In genomic region chr7:2921748-2922147, GRCh38 we compare ENCODE assay signal across 14 cellular contexts.
DNase-seq lines count a peak whose midpoint lies in the region; ATAC-seq, FAIRE-seq and TF ChIP-seq lines count a peak whose summit lies in the region.
"Had no signal": no experiment of that assay in that cellular context is flagged by ENCODE, and none has a peak within 500 bp of the region (broad histone marks: within the 10 kb centered on the region; RNA-seq: fewer than 3 reads in every experiment).

No MANE protein-coding gene starts in this region.

- peak overlapping the region; percentile 47 for H3K27ac Mint-ChIP-seq in activated T-helper 17 cell treated with anti-CD3 and anti-CD28 coated beads, Interleukin-2, amount 50 U/mL, for 72 hours
- H3K27ac Mint-ChIP-seq: activated naive CD4-positive, alpha-beta T cell treated with anti-CD3 and anti-CD28 coated beads for 36 hours had no signal

- TF ChIP-seq POLR2A in HCT116 (IDR thresholded peaks at IDR 0.05; ENCODE audit: borderline replicate concordance, extremely low read depth, insufficient read depth, insufficient read length) = no peak
- no peak for TF ChIP-seq POLR2A in spleen (IDR thresholded peaks at IDR 0.05)

- H3K9me2 ChIP-seq in HCT116 (ENCODE audit: insufficient read depth) = no peaks in the 10 kb centered on the region

- H3K4me3 Mint-ChIP-seq in activated T-helper 17 cell treated with anti-CD3 and anti-CD28 coated beads, Interleukin-2, amount 50 U/mL, for 72 hours = no peak overlapping the region
- H3K4me3 Mint-ChIP-seq: activated naive CD4-positive, alpha-beta T cell treated with anti-CD3 and anti-CD28 coated beads for 36 hours had no signal

- H3K9ac ChIP-seq in HCT116 (ENCODE audit: low read length) (no peak overlapping the region), keratinocyte (ENCODE audit: control insufficient read depth, extremely low read depth, insufficient read depth, low read length) (no peak overlapping the region)

- RAD21 ChIA-PET in HCT116 (lab: Charles Lee; ENCODE audit: low non-redundant PET in 1 of 2, low total read pairs in 2 of 2, uncharacterized antibody in 2 of 2, unreplicated experiment in 2 of 2) = no interaction called here

- TF ChIP-seq RAD21 in HCT116 (IDR thresholded peaks at IDR 0.05; ENCODE audit: low read depth) = no peak; the same call in 1 of the 2 replicates

- DNase-seq in AG09309 (ENCODE audit: low read depth) (no peak), HCT116 (ENCODE audit: low read depth, low spot score) (no peak), keratinocyte (ENCODE audit: low read depth, low spot score) (no peak), spleen (no peak), dermis blood vessel endothelial cell (no peak), kidney tubule cell (ENCODE audit: low spot score) (no peak), epidermal melanocyte (ENCODE audit: insufficient read length, low spot score) (no peak)
- DNase-seq: activated naive CD4-positive, alpha-beta T cell treated with anti-CD3 and anti-CD28 coated beads for 36 hours; DMS79 treated with DMSO at 0.1 percent for 48 hours; effector CD4-positive, alpha-beta T cell; occipital lobe had no signal

- intact Hi-C loops in HCT116 (cut with micrococcal nuclease) = no loop called here
- intact Hi-C loops in spleen (cut with DNase I; ENCODE audit: low total_unique reads) = no loop called here

- no peaks in the 10 kb centered on the region for H3K9me1 ChIP-seq in keratinocyte (ENCODE audit: control insufficient read depth, extremely low read depth, insufficient read depth, low read length)

- CTCF ChIA-PET in HCT116 (lab: Charles Lee) = no interaction called here

- H3K27me3 ChIP-seq in HCT116 (ENCODE audit: insufficient read depth, low read length) (no peaks in the 10 kb centered on the region), keratinocyte (ENCODE audit: control insufficient read depth, extremely low read depth, insufficient read depth, low read length) (no peaks in the 10 kb centered on the region), spleen (replicated peaks in 1 of 7) (peaks cover 0 to 16% (median 0%) of the 10 kb centered on the region in 7 donors)

- H3K27ac ChIP-seq in HCT116 (ENCODE audit: low read depth, low read length) (no peak overlapping the region), keratinocyte (ENCODE audit: control insufficient read depth, insufficient read depth, low read length) (no peak overlapping the region), spleen (no peak overlapping the region)

- no peaks in the 10 kb centered on the region for H4K20me1 ChIP-seq in HCT116 (ENCODE audit: insufficient read depth)
- H4K20me1 ChIP-seq in keratinocyte (ENCODE audit: control insufficient read depth, extremely low read depth, insufficient read depth, low read length) = peaks cover 3% of the 10 kb centered on the region

- peaks cover 91% of the 10 kb centered on the region for H3K36me3 Mint-ChIP-seq in activated T-helper 17 cell treated with anti-CD3 and anti-CD28 coated beads, Interleukin-2, amount 50 U/mL, for 72 hours (ENCODE audit: low read depth)

- no peaks in the 10 kb centered on the region for H3K27me3 Mint-ChIP-seq in activated T-helper 17 cell treated with anti-CD3 and anti-CD28 coated beads, Interleukin-2, amount 50 U/mL, for 72 hours

- ATAC-seq in HCT116 = peak; percentile 75
- no peak for ATAC-seq in activated T-helper 17 cell treated with anti-CD3 and anti-CD28 coated beads, Interleukin-2, amount 50 U/mL, for 72 hours (replicated peaks)
- ATAC-seq: activated CD4-positive, CD25-positive, alpha-beta regulatory T cell treated with anti-CD3 and anti-CD28 coated beads, Interleukin-2, amount 50 U/mL, for 24 hours had no signal

- H3K9me3 Mint-ChIP-seq in activated T-helper 17 cell treated with anti-CD3 and anti-CD28 coated beads, Interleukin-2, amount 50 U/mL, for 72 hours = no peaks in the 10 kb centered on the region
- H3K9me3 Mint-ChIP-seq: activated naive CD4-positive, alpha-beta T cell treated with anti-CD3 and anti-CD28 coated beads for 36 hours had no signal

- BruUV-seq in HCT116 (replicated peaks; lab: Mats Ljungman, UMichigan) = no TSS peak

- peaks cover 12% of the 10 kb centered on the region for H3K4me1 Mint-ChIP-seq in activated T-helper 17 cell treated with anti-CD3 and anti-CD28 coated beads, Interleukin-2, amount 50 U/mL, for 72 hours

- H3K9me3 ChIP-seq in HCT116 (ENCODE audit: control insufficient read depth in 1 of 2, insufficient read depth in 1 of 2, low read depth in 1 of 2, low read length in 2 of 2) (no peaks in the 10 kb centered on the region), keratinocyte (ENCODE audit: control insufficient read depth, low read depth, low read length) (no peaks in the 10 kb centered on the region), spleen (peaks cover 0 to 4% (median 0%) of the 10 kb centered on the region in 8 donors)

- H2AFZ ChIP-seq in HCT116 (ENCODE audit: low read depth, low read length, poor library complexity, severe bottlenecking) = no peak overlapping the region
- H2AFZ ChIP-seq in keratinocyte (ENCODE audit: control insufficient read depth, low read length) = no peak overlapping the region

- no peak overlapping the region for H3K4me2 ChIP-seq in HCT116 (ENCODE audit: low read length)
- H3K4me2 ChIP-seq in keratinocyte (ENCODE audit: control insufficient read depth, extremely low read depth, insufficient read depth, low read depth, low read length) = no peak overlapping the region

- peak; percentile 29 for TF ChIP-seq CTCF in AG09309 (IDR thresholded peaks at IDR 0.05; ENCODE audit: control insufficient read depth, insufficient read depth, low read depth, low read length, missing control alignments)
- TF ChIP-seq CTCF in HCT116 (IDR thresholded peaks at IDR 0.05 in 2 of 3, conservative IDR thresholded peaks at IDR 0.05 in 1 of 3; ENCODE audit: borderline replicate concordance in 1 of 3, insufficient read depth in 1 of 3, low read depth in 2 of 3, low read length in 2 of 3) = peak in 2 of 3 experiments; percentile 61 to 64; a peak in 4 of 6 replicates
- TF ChIP-seq CTCF in keratinocyte (optimal IDR thresholded peaks at IDR 0.05 in 1 of 3, IDR thresholded peaks at IDR 0.05 in 1 of 3, conservative IDR thresholded peaks at IDR 0.05 in 1 of 3; ENCODE audit: extremely low read depth in 1 of 3, insufficient read depth in 2 of 3, low read length in 3 of 3) = peak; percentile 52 to 58 (median 57)
- no peak for TF ChIP-seq CTCF in spleen (IDR thresholded peaks at IDR 0.05 in 8 of 11, conservative IDR thresholded peaks at IDR 0.05 in 3 of 11)

- H3K36me3 ChIP-seq in HCT116 (ENCODE audit: control insufficient read depth in 1 of 2, insufficient read depth in 2 of 2, low read length in 2 of 2) = no peaks in the 10 kb centered on the region
- H3K36me3 ChIP-seq in keratinocyte (ENCODE audit: control insufficient read depth in 2 of 2, extremely low read depth in 1 of 2, insufficient read depth in 2 of 2, low read length in 2 of 2) = no peaks in the 10 kb centered on the region
- peaks cover 0 to 98% (median 59%) of the 10 kb centered on the region in 6 donors for H3K36me3 ChIP-seq in spleen

- H3K4me3 ChIP-seq in AG09309 (ENCODE audit: control insufficient read depth, low read depth, low read length) (no peak overlapping the region), HCT116 (replicated peaks in 1 of 2; ENCODE audit: low read depth in 1 of 2, low read length in 2 of 2) (no peak overlapping the region), keratinocyte (ENCODE audit: control insufficient read depth in 2 of 3, extremely low read depth in 1 of 3, insufficient read depth in 2 of 3, low read depth in 1 of 3, low read length in 3 of 3) (no peak overlapping the region), spleen (no peak overlapping the region)

- WGBS in spleen, 5 donors = 69 to 86% (median 71%) methylated on average over 6 to 7 of the region's 7 CpGs

- FAIRE-seq in keratinocyte (lab: Jason Lieb, UNC) = no peak
- FAIRE-seq: H54 had no signal

- H3K4me1 ChIP-seq in HCT116 (ENCODE audit: control insufficient read depth in 1 of 2, insufficient read depth in 2 of 2, low read length in 2 of 2) (peaks cover 0 to 9% of the 10 kb centered on the region in 2 experiments; a peak in 1 of 4 replicates), keratinocyte (ENCODE audit: control insufficient read depth, extremely low read depth, insufficient read depth, low read length) (peaks cover 14% of the 10 kb centered on the region), spleen (no peaks in the 10 kb centered on the region)

- H3K79me2 ChIP-seq in HCT116 (ENCODE audit: insufficient read depth, low read length) (no peaks in the 10 kb centered on the region), keratinocyte (ENCODE audit: control insufficient read depth, insufficient read depth, low read length) (no peaks in the 10 kb centered on the region)

- POLR2A ChIA-PET in HCT116 (lab: Charles Lee) = no interaction called here

- dilution Hi-C loops in keratinocyte (cut with MboI; ENCODE audit: extremely low pct_ligation_motif_present, low sequenced_read_pairs) = no loop called here

TF ChIP-seq in HCT116, 20 proteins besides CTCF, POLR2A, EP300 and RAD21:
- TF ChIP-seq YY1 (IDR thresholded peaks at IDR 0.05; ENCODE audit: extremely low read depth, insufficient replicate concordance, low read depth, low read length) = no peak
- TF ChIP-seq JUND (IDR thresholded peaks at IDR 0.05) = no peak
- TF ChIP-seq POLR2AphosphoS5 (IDR thresholded peaks at IDR 0.05; ENCODE audit: low read depth, low read length) = no peak
- TF ChIP-seq ZNF274 (IDR thresholded peaks at IDR 0.05; ENCODE audit: low read depth, low read length) = no peak
- TF ChIP-seq ELF1 (IDR thresholded peaks at IDR 0.05; ENCODE audit: borderline replicate concordance, low read depth) = no peak

Comparison
In these comparisons a context has a peak if more than half of its experiments do, and no peak if none do; other contexts are left out.
1. CTCF ChIP-seq: peak in AG09309 (single experiment), HCT116 (2 of 3) and keratinocyte (3 of 3); none in spleen (0 of 11).